14 cellular contexts compared by ENCODE assay signal in genomic region chr5:111075520-111075919, GRCh38. TPM values are rescaled to one million over a fixed set of nuclear protein-coding genes. Genes with fewer than 3 reads are reported as not detected.
DNase-seq lines count a peak whose midpoint lies in the region; ATAC-seq and TF ChIP-seq lines count a peak whose summit lies in the region.
"Had no signal": no experiment of that assay in that cellular context is flagged by ENCODE, and none has a peak within 500 bp of the region (broad histone marks: within the 10 kb centered on the region; RNA-seq: fewer than 3 reads in every experiment).

No MANE protein-coding gene starts in this region.

- peak; percentile 62 for DNase-seq in AG08395 (ENCODE audit: low spot score)
- DNase-seq in right cardiac atrium, result no peak
- DNase-seq in esophagus squamous epithelium (lab: John Stamatoyannopoulos, UW), result no peak
- DNase-seq in inferior parietal cortex (ENCODE audit: extremely low spot score), result no peak
- DNase-seq: activated CD4-positive, alpha-beta T cell treated with anti-CD3 and anti-CD28 coated beads for 4 hours; anterior cingulate cortex; DND-41; NCI-H2081 treated with DMSO at 0.1 percent for 48 hours; right lobe of liver had no signal

- H3K9me3 Mint-ChIP-seq in activated T-helper 17 cell treated with anti-CD3 and anti-CD28 coated beads, Interleukin-2, amount 50 U/mL, for 72 hours, result no peaks in the 10 kb centered on the region

- H3K9me3 ChIP-seq in right cardiac atrium (ENCODE audit: control insufficient read depth, low read length) (no peaks in the 10 kb centered on the region), esophagus squamous epithelium (no peaks in the 10 kb centered on the region)
- H3K9me3 ChIP-seq: right lobe of liver had no signal

- no peak overlapping the region for H3K27ac Mint-ChIP-seq in activated T-helper 17 cell treated with anti-CD3 and anti-CD28 coated beads, Interleukin-2, amount 50 U/mL, for 72 hours

- no peak for TF ChIP-seq POLR2A in esophagus squamous epithelium (IDR thresholded peaks at IDR 0.05)

- H3K4me1 Mint-ChIP-seq in activated T-helper 17 cell treated with anti-CD3 and anti-CD28 coated beads, Interleukin-2, amount 50 U/mL, for 72 hours, result no peaks in the 10 kb centered on the region

- no peak for TF ChIP-seq CTCF in esophagus squamous epithelium (IDR thresholded peaks at IDR 0.05)

- H3K27ac ChIP-seq in right cardiac atrium (ENCODE audit: low read length) (no peak overlapping the region), esophagus squamous epithelium (peak overlapping the region in 1 of 4 donors; percentile 52)
- H3K27ac ChIP-seq: right lobe of liver had no signal

- H3K4me3 Mint-ChIP-seq in activated T-helper 17 cell treated with anti-CD3 and anti-CD28 coated beads, Interleukin-2, amount 50 U/mL, for 72 hours, result no peak overlapping the region

- intact Hi-C loops in right cardiac atrium (cut with DNase I) (no loop called here), esophagus squamous epithelium (cut with DNase I) (no loop called here)

- H3K27me3 ChIP-seq in right cardiac atrium (ENCODE audit: control insufficient read depth, insufficient read depth) (no peaks in the 10 kb centered on the region), esophagus squamous epithelium (peaks cover 0 to 4% (median 0%) of the 10 kb centered on the region in 4 donors)
- H3K27me3 ChIP-seq: right lobe of liver had no signal

- H3K36me3 ChIP-seq in esophagus squamous epithelium, result no peaks in the 10 kb centered on the region
- H3K36me3 ChIP-seq: right lobe of liver had no signal

- H3K4me3 ChIP-seq in right cardiac atrium (ENCODE audit: low read length), result no peak overlapping the region
- H3K4me3 ChIP-seq in esophagus squamous epithelium, result peak overlapping the region in 1 of 4 donors; percentile 58
- H3K4me3 ChIP-seq: right lobe of liver had no signal

- peaks cover 51% of the 10 kb centered on the region for H3K27me3 Mint-ChIP-seq in activated T-helper 17 cell treated with anti-CD3 and anti-CD28 coated beads, Interleukin-2, amount 50 U/mL, for 72 hours

- no peaks in the 10 kb centered on the region for H3K36me3 Mint-ChIP-seq in activated T-helper 17 cell treated with anti-CD3 and anti-CD28 coated beads, Interleukin-2, amount 50 U/mL, for 72 hours (ENCODE audit: low read depth)

- H3K4me1 ChIP-seq in right cardiac atrium (ENCODE audit: control insufficient read depth, insufficient read depth, low read length) (no peaks in the 10 kb centered on the region), esophagus squamous epithelium (peaks cover 0 to 36% (median 6%) of the 10 kb centered on the region in 3 donors)

- ATAC-seq in GM18868 (IDR thresholded peaks at IDR 0.05; ENCODE audit: unreplicated experiment), result peak; percentile 48
- ATAC-seq in activated T-helper 17 cell treated with anti-CD3 and anti-CD28 coated beads, Interleukin-2, amount 50 U/mL, for 72 hours (replicated peaks), result peak; percentile 31
- ATAC-seq in right cardiac atrium, result peak; percentile 34 to 39
- ATAC-seq in GM19035 (IDR thresholded peaks at IDR 0.05; ENCODE audit: unreplicated experiment), result no peak
- no peak for ATAC-seq in HG03565 (IDR thresholded peaks at IDR 0.05; ENCODE audit: unreplicated experiment)

RNA-seq across cellular contexts. Expression of gene TSLP, which starts 4.0 kb away (rescaled TPM):
- under 1 TPM; 0.13 to 0.24 TPM for total RNA-seq in activated T-helper 17 cell treated with anti-CD3 and anti-CD28 coated beads, Interleukin-2, amount 50 U/mL, for 72 hours
- total RNA-seq in right cardiac atrium (1 to 10 TPM; 2.3 to 4.7 (median 2.6) TPM), esophagus squamous epithelium (1 to 10 TPM in 2 of 4 donors, under 1 TPM in 2; 0.27 to 4.2 (median 1.6) TPM)
- 3.9 TPM for polyA plus RNA-seq in right cardiac atrium
- total RNA-seq: frontal cortex had no signal

RNA-seq across cellular contexts. Expression of gene WDR36, which starts 16.6 kb away (rescaled TPM):
- 10 to 100 TPM; 34.3 to 58.7 TPM for total RNA-seq in activated T-helper 17 cell treated with anti-CD3 and anti-CD28 coated beads, Interleukin-2, amount 50 U/mL, for 72 hours
- total RNA-seq in right cardiac atrium, result 10 to 100 TPM; 13.0 to 14.8 (median 14.1) TPM
- 4.5 TPM for polyA plus RNA-seq in right cardiac atrium
- total RNA-seq in esophagus squamous epithelium, result 10 to 100 TPM; 13.7 to 42.5 (median 28.3) TPM

Comparison
In these comparisons a context has a peak if more than half of its experiments do, and no peak if none do; other contexts are left out.
1. ATAC-seq: peak in GM18868 (single experiment), activated T-helper 17 cell treated with anti-CD3 and anti-CD28 coated beads, Interleukin-2, amount 50 U/mL, for 72 hours (single experiment) and right cardiac atrium (2 of 2); none in GM19035 (single experiment) and HG03565 (single experiment).